In the genomic region with DNA sequence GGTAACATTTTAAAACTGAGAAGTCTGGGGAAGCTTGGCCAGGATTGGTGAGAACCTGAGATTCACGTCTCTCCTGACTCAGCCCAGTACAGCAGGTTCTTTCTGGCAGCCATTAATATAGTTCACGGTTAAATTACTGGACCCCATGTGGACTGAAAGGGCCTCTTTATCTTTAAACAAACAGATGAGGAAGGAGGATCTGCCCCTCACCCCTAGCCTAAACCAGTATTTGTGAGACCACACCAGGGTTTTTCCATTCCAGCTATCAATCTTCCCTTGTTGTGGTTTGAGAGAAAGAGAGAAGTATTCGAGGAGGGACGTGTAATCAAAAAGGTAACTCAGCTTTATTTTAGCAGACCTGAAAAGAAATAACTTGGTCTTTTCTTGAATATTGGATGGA, we compare ENCODE assay signal across 1 cellular context.
TF ChIP-seq lines count a peak whose summit lies in the region.

No MANE protein-coding gene starts in this region.

TF ChIP-seq in H1, 55 proteins besides CTCF, POLR2A, EP300 and RAD21 (continued from another document):
- TF ChIP-seq YY1 (IDR thresholded peaks at IDR 0.05; ENCODE audit: low read depth, low read length) (no peak), POU5F1 (IDR thresholded peaks at IDR 0.05; ENCODE audit: low read depth, low read length) (no peak), SAP30 (IDR thresholded peaks at IDR 0.05; ENCODE audit: insufficient read depth, insufficient replicate concordance, low read length) (no peak), NRF1 (IDR thresholded peaks at IDR 0.05; ENCODE audit: low read depth, low read length) (no peak), CHD2 (IDR thresholded peaks at IDR 0.05; ENCODE audit: low read length) (no peak), SP4 (IDR thresholded peaks at IDR 0.05; ENCODE audit: low read length) (no peak), EZH2 (IDR thresholded peaks at IDR 0.05; ENCODE audit: low read depth, low read length, severe bottlenecking) (no peak), POLR2AphosphoS5 (IDR thresholded peaks at IDR 0.05; ENCODE audit: low read depth, low read length) (no peak)
- TF ChIP-seq, protein P1, sequence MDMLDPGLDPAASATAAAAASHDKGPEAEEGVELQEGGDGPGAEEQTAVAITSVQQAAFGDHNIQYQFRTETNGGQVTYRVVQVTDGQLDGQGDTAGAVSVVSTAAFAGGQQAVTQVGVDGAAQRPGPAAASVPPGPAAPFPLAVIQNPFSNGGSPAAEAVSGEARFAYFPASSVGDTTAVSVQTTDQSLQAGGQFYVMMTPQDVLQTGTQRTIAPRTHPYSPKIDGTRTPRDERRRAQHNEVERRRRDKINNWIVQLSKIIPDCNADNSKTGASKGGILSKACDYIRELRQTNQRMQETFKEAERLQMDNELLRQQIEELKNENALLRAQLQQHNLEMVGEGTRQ (IDR thresholded peaks at IDR 0.05; ENCODE audit: low read length), result no peak
- TF ChIP-seq, protein P2, sequence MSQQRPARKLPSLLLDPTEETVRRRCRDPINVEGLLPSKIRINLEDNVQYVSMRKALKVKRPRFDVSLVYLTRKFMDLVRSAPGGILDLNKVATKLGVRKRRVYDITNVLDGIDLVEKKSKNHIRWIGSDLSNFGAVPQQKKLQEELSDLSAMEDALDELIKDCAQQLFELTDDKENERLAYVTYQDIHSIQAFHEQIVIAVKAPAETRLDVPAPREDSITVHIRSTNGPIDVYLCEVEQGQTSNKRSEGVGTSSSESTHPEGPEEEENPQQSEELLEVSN (IDR thresholded peaks at IDR 0.05), result no peak
